In the genomic region with DNA sequence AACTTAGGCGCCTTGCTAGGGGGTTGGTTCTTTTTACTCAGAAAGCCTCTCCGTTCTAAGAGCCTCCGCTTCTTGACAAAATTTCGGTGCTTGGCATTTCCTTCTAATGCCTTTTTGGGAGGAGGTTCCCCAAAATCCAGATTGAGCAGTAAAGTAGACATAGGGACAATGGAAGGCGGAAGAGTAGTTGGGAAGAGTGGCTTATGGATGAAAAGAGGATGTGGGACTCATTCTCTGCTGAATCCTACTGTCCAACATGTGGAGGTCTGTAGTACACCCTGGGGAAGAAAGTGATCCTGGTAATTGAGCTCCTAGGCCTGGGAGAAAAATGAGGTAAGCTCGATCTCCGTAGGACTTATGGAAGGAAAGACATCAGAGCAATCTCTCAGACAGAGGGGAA, we compare ENCODE assay signal across 9 cellular contexts. TPM values are rescaled to one million over a fixed set of nuclear protein-coding genes. Genes with fewer than 3 reads are reported as not detected.
DNase-seq lines count a peak whose midpoint lies in the region; ATAC-seq and TF ChIP-seq lines count a peak whose summit lies in the region.
"Had no signal": no experiment of that assay in that cellular context is flagged by ENCODE, and none has a peak within 500 bp of the region (broad histone marks: within the 10 kb centered on the region; RNA-seq: fewer than 3 reads in every experiment).

No MANE protein-coding gene starts in this region.

- peaks cover 19 to 29% of the 10 kb centered on the region in 2 donors for H3K36me3 ChIP-seq in ascending aorta
- H3K36me3 ChIP-seq in liver (ENCODE audit: control insufficient read depth in 4 of 4, insufficient read depth in 3 of 4, low read depth in 1 of 4, low read length in 3 of 4): peaks cover 5 to 23% (median 16%) of the 10 kb centered on the region in 4 donors
- H3K36me3 ChIP-seq in tibial nerve: peaks cover 0 to 42% (median 7%) of the 10 kb centered on the region in 3 donors

- H3K4me3 ChIP-seq in ascending aorta: peak overlapping the region; percentile 82 to 84
- peak overlapping the region; percentile 84 to 99 (median 99) for H3K4me3 ChIP-seq in liver (ENCODE audit: low read depth in 1 of 3, low read length in 3 of 3)
- peak overlapping the region; percentile 67 to 95 (median 88) for H3K4me3 ChIP-seq in tibial nerve

- 59% methylated on average over 7 of the region's 7 CpGs for WGBS in liver
- WGBS in tibial nerve, 2 donors: 46 to 51% methylated on average over 7 of the region's 7 CpGs

- no peak for TF ChIP-seq CTCF in ascending aorta (IDR thresholded peaks at IDR 0.05)
- no peak for TF ChIP-seq CTCF in liver (IDR thresholded peaks at IDR 0.05; ENCODE audit: low read depth, low read length, missing input control)
- TF ChIP-seq CTCF in tibial nerve (IDR thresholded peaks at IDR 0.05): no peak

- H3K4me1 Mint-ChIP-seq in activated CD4-positive, alpha-beta memory T cell treated with anti-CD3 and anti-CD28 coated beads for 36 hours (ENCODE audit: low read depth): peaks cover 34% of the 10 kb centered on the region
- H3K4me1 Mint-ChIP-seq in activated CD4-positive, alpha-beta memory T cell treated with anti-CD3 and anti-CD28 coated beads, Interleukin-2, amount 10 ng/mL, durations not matched to agents 7 days and 5 days: peaks cover 34% of the 10 kb centered on the region

- TF ChIP-seq RAD21 in liver (IDR thresholded peaks at IDR 0.05): no peak

- no peak for ATAC-seq in GM21447 (IDR thresholded peaks at IDR 0.05; ENCODE audit: unreplicated experiment)

- DNase-seq in activated CD4-positive, alpha-beta memory T cell treated with anti-CD3 and anti-CD28 coated beads for 36 hours: no peak
- no peak for DNase-seq in activated CD4-positive, alpha-beta memory T cell treated with anti-CD3 and anti-CD28 coated beads, Interleukin-2, amount 10 ng/mL, durations not matched to agents 7 days and 5 days
- DNase-seq in ascending aorta (ENCODE audit: low spot score in 2 of 2) (no peak), tibial nerve (ENCODE audit: low spot score in 2 of 2) (no peak), amniotic stem cell (lab: John Stamatoyannopoulos, UW) (no peak), posterior vena cava (ENCODE audit: low spot score) (no peak)

- no peak for TF ChIP-seq EP300 in tibial nerve (IDR thresholded peaks at IDR 0.05)

- H3K9me3 ChIP-seq in ascending aorta: no peaks in the 10 kb centered on the region
- no peaks in the 10 kb centered on the region for H3K9me3 ChIP-seq in liver (ENCODE audit: control insufficient read depth in 4 of 4, low read length in 3 of 4)
- H3K9me3 ChIP-seq in tibial nerve: no peaks in the 10 kb centered on the region

- peak overlapping the region; percentile 99 for H3K27ac Mint-ChIP-seq in activated CD4-positive, alpha-beta memory T cell treated with anti-CD3 and anti-CD28 coated beads for 36 hours
- no peak overlapping the region for H3K27ac Mint-ChIP-seq in activated CD4-positive, alpha-beta memory T cell treated with anti-CD3 and anti-CD28 coated beads, Interleukin-2, amount 10 ng/mL, durations not matched to agents 7 days and 5 days

- peak overlapping the region; percentile 80 to 93 for H3K9ac ChIP-seq in liver (ENCODE audit: low read depth in 1 of 2, low read length in 2 of 2)

- H3K27me3 Mint-ChIP-seq in activated CD4-positive, alpha-beta memory T cell treated with anti-CD3 and anti-CD28 coated beads for 36 hours: no peaks in the 10 kb centered on the region
- no peaks in the 10 kb centered on the region for H3K27me3 Mint-ChIP-seq in activated CD4-positive, alpha-beta memory T cell treated with anti-CD3 and anti-CD28 coated beads, Interleukin-2, amount 10 ng/mL, durations not matched to agents 7 days and 5 days
- H3K27me3 Mint-ChIP-seq: central memory CD8-positive, alpha-beta T cell had no signal

- H3K9me3 Mint-ChIP-seq in activated CD4-positive, alpha-beta memory T cell treated with anti-CD3 and anti-CD28 coated beads for 36 hours: no peaks in the 10 kb centered on the region
- no peaks in the 10 kb centered on the region for H3K9me3 Mint-ChIP-seq in activated CD4-positive, alpha-beta memory T cell treated with anti-CD3 and anti-CD28 coated beads, Interleukin-2, amount 10 ng/mL, durations not matched to agents 7 days and 5 days
- H3K9me3 Mint-ChIP-seq: central memory CD8-positive, alpha-beta T cell had no signal

- H3K27me3 ChIP-seq in ascending aorta (no peaks in the 10 kb centered on the region), liver (ENCODE audit: control insufficient read depth in 4 of 4, insufficient read depth in 4 of 4, low read length in 3 of 4) (no peaks in the 10 kb centered on the region), tibial nerve (no peaks in the 10 kb centered on the region)

- H3K4me1 ChIP-seq in ascending aorta: peaks cover 24 to 35% of the 10 kb centered on the region in 2 donors
- H3K4me1 ChIP-seq in liver (ENCODE audit: control insufficient read depth in 4 of 4, insufficient read depth in 4 of 4, low read length in 3 of 4): peaks cover 6 to 37% (median 35%) of the 10 kb centered on the region in 4 donors
- H3K4me1 ChIP-seq in tibial nerve: peaks cover 0 to 58% (median 35%) of the 10 kb centered on the region in 4 donors

- CTCF ChIA-PET in activated CD4-positive, alpha-beta memory T cell treated with anti-CD3 and anti-CD28 coated beads for 36 hours (lab: Charles Lee): interaction anchor here (0.9 to 34.5 kb wide), 26 partner anchors 14 to 222 kb away, joined by 3 to 1179 read pairs (median 18); a partner anchor contains a TSS
- CTCF ChIA-PET in activated CD4-positive, alpha-beta memory T cell treated with anti-CD3 and anti-CD28 coated beads, Interleukin-2, amount 10 ng/mL, durations not matched to agents 7 days and 5 days (lab: Charles Lee): interaction anchor here (1.8 to 6.7 kb wide), 18 partner anchors 12 to 163 kb away, joined by 12 to 212 read pairs (median 32); a partner anchor contains a TSS

- no peak overlapping the region for H3K4me3 Mint-ChIP-seq in activated CD4-positive, alpha-beta memory T cell treated with anti-CD3 and anti-CD28 coated beads for 36 hours
- H3K4me3 Mint-ChIP-seq in activated CD4-positive, alpha-beta memory T cell treated with anti-CD3 and anti-CD28 coated beads, Interleukin-2, amount 10 ng/mL, durations not matched to agents 7 days and 5 days: no peak overlapping the region
- H3K4me3 Mint-ChIP-seq: central memory CD8-positive, alpha-beta T cell had no signal

- POLR2A ChIA-PET in activated CD4-positive, alpha-beta memory T cell treated with anti-CD3 and anti-CD28 coated beads for 36 hours (lab: Charles Lee): interaction anchor here (1.1 to 7.4 kb wide), 8 partner anchors 12 to 136 kb away, joined by 3 to 90 read pairs (median 10); a partner anchor contains a TSS
- POLR2A ChIA-PET in activated CD4-positive, alpha-beta memory T cell treated with anti-CD3 and anti-CD28 coated beads, Interleukin-2, amount 10 ng/mL, durations not matched to agents 7 days and 5 days (lab: Charles Lee): interaction anchor here (0.6 to 8.9 kb wide), 15 partner anchors 13 to 222 kb away, joined by 3 to 150 read pairs (median 15); a partner anchor contains a TSS

- peak overlapping the region; percentile 95 to 97 for H3K27ac ChIP-seq in ascending aorta
- peak overlapping the region; percentile 89 to 91 for H3K27ac ChIP-seq in liver (ENCODE audit: low read depth in 1 of 2, low read length in 2 of 2)
- peak overlapping the region in 3 of 4 donors; percentile 98 to 100 (median 99) for H3K27ac ChIP-seq in tibial nerve

- intact Hi-C loops in activated CD4-positive, alpha-beta memory T cell treated with anti-CD3 and anti-CD28 coated beads for 36 hours (cut with micrococcal nuclease): loop anchor here (2.0 to 5.0 kb wide), 2 partner anchors 133 to 200 kb away; a partner anchor contains a TSS
- intact Hi-C loops in ascending aorta (cut with DNase I): loop anchor here (5.0 kb wide), 1 partner anchor 270 kb away; no protein-coding TSS in a partner anchor
- intact Hi-C loops in posterior vena cava (cut with DNase I): loop anchor here in 1 of 2 donors (2.0 kb wide), 1 partner anchor 37 kb away; no protein-coding TSS in a partner anchor

- peaks cover 29% of the 10 kb centered on the region for H3K36me3 Mint-ChIP-seq in activated CD4-positive, alpha-beta memory T cell treated with anti-CD3 and anti-CD28 coated beads for 36 hours
- H3K36me3 Mint-ChIP-seq in activated CD4-positive, alpha-beta memory T cell treated with anti-CD3 and anti-CD28 coated beads, Interleukin-2, amount 10 ng/mL, durations not matched to agents 7 days and 5 days (ENCODE audit: low read depth): peaks cover 39% of the 10 kb centered on the region

- no peak for TF ChIP-seq POLR2A in tibial nerve (IDR thresholded peaks at IDR 0.05)

RNA-seq across cellular contexts. Expression of a gene that starts 0.8 kb away (rescaled TPM):
- 10 to 100 TPM; 43.0 to 46.3 TPM for total RNA-seq in activated CD4-positive, alpha-beta memory T cell treated with anti-CD3 and anti-CD28 coated beads for 36 hours
- total RNA-seq in activated CD4-positive, alpha-beta memory T cell treated with anti-CD3 and anti-CD28 coated beads, Interleukin-2, amount 10 ng/mL, durations not matched to agents 7 days and 5 days: 10 to 100 TPM; 40.3 to 44.3 TPM
- total RNA-seq in ascending aorta (9.9 TPM), liver (10 to 100 TPM in 1 of 2 donors, 1 to 10 TPM in 1; 6.9 to 13.5 TPM), tibial nerve (10 to 100 TPM; 36.5 to 50.1 (median 46.0) TPM), posterior vena cava (10 to 100 TPM; 19.6 to 21.6 TPM)
- 10 to 100 TPM; 10.2 to 12.7 TPM for polyA plus RNA-seq in liver

RNA-seq across cellular contexts. Expression of a gene that starts 1.1 kb away (rescaled TPM):
- 10 to 100 TPM; 35.6 to 36.8 TPM for total RNA-seq in activated CD4-positive, alpha-beta memory T cell treated with anti-CD3 and anti-CD28 coated beads for 36 hours
- total RNA-seq in activated CD4-positive, alpha-beta memory T cell treated with anti-CD3 and anti-CD28 coated beads, Interleukin-2, amount 10 ng/mL, durations not matched to agents 7 days and 5 days: 10 to 100 TPM; 42.0 to 43.3 TPM
- total RNA-seq in ascending aorta: 7.8 TPM
- 1 to 10 TPM; 5.6 to 7.5 TPM for total RNA-seq in liver
- 1 to 10 TPM; 6.0 to 9.9 TPM for polyA plus RNA-seq in liver
- 10 to 100 TPM; 10.1 to 24.9 (median 18.6) TPM for total RNA-seq in tibial nerve
- total RNA-seq in posterior vena cava: 10 to 100 TPM; 17.3 to 20.3 TPM

RNA-seq across cellular contexts. Expression of a gene that starts 13.4 kb away (rescaled TPM):
- 100 to 1,000 TPM; 105 to 106 TPM for total RNA-seq in activated CD4-positive, alpha-beta memory T cell treated with anti-CD3 and anti-CD28 coated beads for 36 hours
- total RNA-seq in activated CD4-positive, alpha-beta memory T cell treated with anti-CD3 and anti-CD28 coated beads, Interleukin-2, amount 10 ng/mL, durations not matched to agents 7 days and 5 days: 10 to 100 TPM; 40.3 to 43.8 TPM
- 17.0 TPM for total RNA-seq in ascending aorta
- total RNA-seq in liver: 10 to 100 TPM; 26.2 to 47.4 TPM
- polyA plus RNA-seq in liver: 100 to 1,000 TPM in 1 of 2 donors, 10 to 100 TPM in 1; 74.8 to 123 TPM
- total RNA-seq in tibial nerve: 10 to 100 TPM; 48.6 to 90.4 (median 66.2) TPM
- total RNA-seq in posterior vena cava: 10 to 100 TPM; 60.5 to 63.7 TPM

RNA-seq across cellular contexts. Expression of a gene that starts 22.1 kb away (rescaled TPM):
- total RNA-seq in activated CD4-positive, alpha-beta memory T cell treated with anti-CD3 and anti-CD28 coated beads for 36 hours: 1 to 10 TPM; 1.1 to 2.3 TPM
- total RNA-seq in activated CD4-positive, alpha-beta memory T cell treated with anti-CD3 and anti-CD28 coated beads, Interleukin-2, amount 10 ng/mL, durations not matched to agents 7 days and 5 days: 1 to 10 TPM in 1 of 2 experiments, under 1 TPM in 1; 0.58 to 1.2 TPM
- total RNA-seq in ascending aorta (not detected), liver (under 1 TPM in 1 of 2 donors, not detected in 1; 0.14 TPM), tibial nerve (10 to 100 TPM in 1 of 4 donors, 1 to 10 TPM in 3; 3.5 to 13.2 (median 5.0) TPM), posterior vena cava (10 to 100 TPM in 1 of 2 donors, 1 to 10 TPM in 1; 9.2 to 20.9 TPM)
- polyA plus RNA-seq in liver: under 1 TPM in 1 of 2 donors, not detected in 1; 0.22 TPM

RNA-seq across cellular contexts. Expression of a gene that starts 24.0 kb away (rescaled TPM):
- total RNA-seq in activated CD4-positive, alpha-beta memory T cell treated with anti-CD3 and anti-CD28 coated beads for 36 hours: 100 to 1,000 TPM; 357 to 365 TPM
- total RNA-seq in activated CD4-positive, alpha-beta memory T cell treated with anti-CD3 and anti-CD28 coated beads, Interleukin-2, amount 10 ng/mL, durations not matched to agents 7 days and 5 days: 100 to 1,000 TPM; 222 to 229 TPM
- 153 TPM for total RNA-seq in ascending aorta
- total RNA-seq in liver: 100 to 1,000 TPM; 120 to 148 TPM
- 100 to 1,000 TPM in 1 of 2 donors, 10 to 100 TPM in 1; 41.7 to 119 TPM for polyA plus RNA-seq in liver
- 100 to 1,000 TPM; 120 to 177 (median 157) TPM for total RNA-seq in tibial nerve
- 100 to 1,000 TPM; 101 to 126 TPM for total RNA-seq in posterior vena cava
